ENCODE assay signal across 8 cellular contexts in the genomic region with DNA sequence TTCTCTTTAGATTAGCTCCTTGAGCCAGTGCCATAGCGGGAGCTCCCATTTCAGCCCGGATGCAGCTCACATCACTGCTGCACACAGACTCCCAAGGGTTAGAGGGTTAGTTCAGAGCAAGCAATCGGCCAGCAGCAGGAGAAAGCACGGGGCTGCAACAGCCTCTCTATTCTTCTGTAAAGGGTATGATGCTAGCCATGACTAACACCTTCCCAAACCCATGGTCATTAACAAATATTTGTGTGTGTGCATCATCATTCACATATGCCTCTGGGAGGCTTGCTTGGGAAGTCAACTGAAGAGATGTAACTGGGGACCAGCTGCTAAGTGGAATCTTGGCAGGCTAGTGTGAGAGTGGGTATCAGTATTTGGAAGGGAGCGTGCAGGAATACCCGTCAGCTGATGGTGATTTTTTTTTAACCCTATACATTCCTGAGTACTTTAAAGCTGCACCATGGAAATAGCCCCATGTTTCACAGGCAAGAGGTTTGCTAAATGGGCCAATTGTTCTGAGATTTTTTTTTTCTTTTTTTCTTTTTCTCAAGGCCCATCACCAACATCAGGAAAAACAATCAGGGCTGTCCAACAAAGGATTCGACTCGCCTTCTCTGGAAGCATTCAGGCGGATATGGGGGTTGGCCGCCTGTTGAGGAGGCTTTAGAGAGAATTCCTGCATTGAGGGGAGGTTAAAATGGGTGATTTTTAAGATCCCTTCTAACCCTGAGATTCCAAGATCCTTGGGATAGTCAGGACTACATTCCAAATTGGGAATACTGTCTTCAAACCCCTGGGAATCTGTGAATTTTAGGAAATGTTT. TPM values are rescaled to one million over a fixed set of nuclear protein-coding genes. Genes with fewer than 3 reads are reported as not detected.
DNase-seq lines count a peak whose midpoint lies in the region; ATAC-seq and TF ChIP-seq lines count a peak whose summit lies in the region.

No MANE protein-coding gene starts in this region.

- no peaks in the 10 kb centered on the region for H3K9me3 ChIP-seq in HCT116 (ENCODE audit: control insufficient read depth in 1 of 2, insufficient read depth in 1 of 2, low read depth in 1 of 2, low read length in 2 of 2)
- no peaks in the 10 kb centered on the region for H3K9me3 ChIP-seq in iPS DF 6.9 (ENCODE audit: control insufficient read depth, insufficient read depth, low read length)
- no peaks in the 10 kb centered on the region for H3K9me3 ChIP-seq in skeletal muscle tissue (ENCODE audit: control insufficient read depth in 3 of 3, low read length in 3 of 3)
- no peaks in the 10 kb centered on the region for H3K9me3 ChIP-seq in WERI-Rb-1 (ENCODE audit: severe bottlenecking)

- H2AFZ ChIP-seq in HCT116 (ENCODE audit: low read depth, low read length, poor library complexity, severe bottlenecking), result no peak overlapping the region

- peaks cover 15 to 53% of the 10 kb centered on the region in 2 experiments; a peak in 3 of 4 replicates for H3K4me1 ChIP-seq in HCT116 (ENCODE audit: control insufficient read depth in 1 of 2, insufficient read depth in 2 of 2, low read length in 2 of 2)
- peaks cover 5% of the 10 kb centered on the region; the same call in 1 of the 2 replicates for H3K4me1 ChIP-seq in iPS DF 6.9 (ENCODE audit: control insufficient read depth, insufficient read depth, low read length)
- peaks cover 5 to 25% (median 13%) of the 10 kb centered on the region in 3 donors for H3K4me1 ChIP-seq in skeletal muscle tissue (ENCODE audit: control insufficient read depth in 3 of 3, insufficient read depth in 3 of 3, low read length in 3 of 3)

- CTCF ChIA-PET in HCT116 (lab: Charles Lee), result no interaction called here

- no peak for TF ChIP-seq POLR2A in HCT116 (IDR thresholded peaks at IDR 0.05; ENCODE audit: borderline replicate concordance, extremely low read depth, insufficient read depth, insufficient read length)

- H3K9ac ChIP-seq in HCT116 (ENCODE audit: low read length) (no peak overlapping the region; the same call in 1 of the 2 replicates), skeletal muscle tissue (ENCODE audit: low read depth in 1 of 3, low read length in 3 of 3) (peak overlapping the region; percentile 40 to 65 (median 58))

- H3K27ac ChIP-seq in HCT116 (ENCODE audit: low read depth, low read length) (no peak overlapping the region), iPS DF 6.9 (ENCODE audit: low read length) (no peak overlapping the region), skeletal muscle tissue (ENCODE audit: low read depth, low read length) (peak overlapping the region; percentile 77), WERI-Rb-1 (no peak overlapping the region)

- no TSS peak for BruUV-seq in HCT116 (replicated peaks; lab: Mats Ljungman, UMichigan)

- no peak for TF ChIP-seq RAD21 in HCT116 (IDR thresholded peaks at IDR 0.05; ENCODE audit: low read depth)

- H3K4me2 ChIP-seq in HCT116 (ENCODE audit: low read length), result peak overlapping the region; percentile 65

- ATAC-seq in HCT116 (peak; percentile 88), GM21423 (IDR thresholded peaks at IDR 0.05; ENCODE audit: unreplicated experiment) (no peak), HG03378 (IDR thresholded peaks at IDR 0.05; ENCODE audit: unreplicated experiment) (no peak)

- peak overlapping the region in 1 of 2 experiments; percentile 26; a peak in 2 of 4 replicates for H3K4me3 ChIP-seq in HCT116 (replicated peaks in 1 of 2; ENCODE audit: low read depth in 1 of 2, low read length in 2 of 2)
- H3K4me3 ChIP-seq in iPS DF 6.9 (ENCODE audit: low read length), result no peak overlapping the region
- peak overlapping the region; percentile 33 to 65 (median 54) for H3K4me3 ChIP-seq in skeletal muscle tissue (ENCODE audit: low read length in 3 of 3)
- no peak overlapping the region for H3K4me3 ChIP-seq in WERI-Rb-1 (ENCODE audit: low read depth, low read length)

- WGBS in iPS DF 6.9 (ENCODE audit: insufficient coverage, insufficient read length), result no CpG with 5 or more reads among the region's 10 CpGs

- H4K20me1 ChIP-seq in HCT116 (ENCODE audit: insufficient read depth), result no peaks in the 10 kb centered on the region

- no peaks in the 10 kb centered on the region for H3K79me2 ChIP-seq in HCT116 (ENCODE audit: insufficient read depth, low read length)

- POLR2A ChIA-PET in HCT116 (lab: Charles Lee), result no interaction called here

- no peaks in the 10 kb centered on the region for H3K36me3 ChIP-seq in HCT116 (ENCODE audit: control insufficient read depth in 1 of 2, insufficient read depth in 2 of 2, low read length in 2 of 2)
- H3K36me3 ChIP-seq in iPS DF 6.9 (ENCODE audit: control insufficient read depth, insufficient read depth, low read length), result no peaks in the 10 kb centered on the region
- no peaks in the 10 kb centered on the region for H3K36me3 ChIP-seq in skeletal muscle tissue (ENCODE audit: control insufficient read depth in 3 of 3, insufficient read depth in 3 of 3, low read length in 3 of 3)
- H3K36me3 ChIP-seq in WERI-Rb-1, result no peaks in the 10 kb centered on the region

- RAD21 ChIA-PET in HCT116 (lab: Charles Lee; ENCODE audit: low non-redundant PET in 1 of 2, low total read pairs in 2 of 2, uncharacterized antibody in 2 of 2, unreplicated experiment in 2 of 2), result no interaction called here

- DNase-seq in HCT116 (ENCODE audit: low read depth, low spot score), result peak; percentile 82
- peak; percentile 25 for DNase-seq in brain pericyte (ENCODE audit: low read depth, low spot score)
- DNase-seq in iPS DF 6.9 (ENCODE audit: low read depth, low spot score), result peak; percentile 47
- DNase-seq in activated naive CD4-positive, alpha-beta T cell treated with Interleukin-2 at 50 U/mL for 16 hours, result no peak
- DNase-seq in WERI-Rb-1, result no peak

- H3K9me2 ChIP-seq in HCT116 (ENCODE audit: insufficient read depth), result no peaks in the 10 kb centered on the region

- H3K27me3 ChIP-seq in HCT116 (ENCODE audit: insufficient read depth, low read length) (no peaks in the 10 kb centered on the region), iPS DF 6.9 (ENCODE audit: control insufficient read depth, insufficient read depth, low read length) (no peaks in the 10 kb centered on the region), skeletal muscle tissue (ENCODE audit: control insufficient read depth in 3 of 3, insufficient read depth in 3 of 3, low read length in 3 of 3) (no peaks in the 10 kb centered on the region), WERI-Rb-1 (ENCODE audit: insufficient read depth, low read depth, severe bottlenecking) (no peaks in the 10 kb centered on the region)

- intact Hi-C loops in HCT116 (cut with micrococcal nuclease), result no loop called here

- TF ChIP-seq CTCF in HCT116 (IDR thresholded peaks at IDR 0.05 in 2 of 3, conservative IDR thresholded peaks at IDR 0.05 in 1 of 3; ENCODE audit: borderline replicate concordance in 1 of 3, insufficient read depth in 1 of 3, low read depth in 2 of 3, low read length in 2 of 3) (no peak), WERI-Rb-1 (IDR thresholded peaks at IDR 0.05; ENCODE audit: low read depth, low read length) (no peak)

TF ChIP-seq in HCT116, 20 proteins besides CTCF, POLR2A, EP300 and RAD21 (continues in another document):
- TF ChIP-seq EGR1 (IDR thresholded peaks at IDR 0.05; ENCODE audit: low read depth), result no peak
- peak; percentile 43; the same call in 1 of the 2 replicates for TF ChIP-seq POLR2AphosphoS5 (IDR thresholded peaks at IDR 0.05; ENCODE audit: low read depth, low read length)
- TF ChIP-seq, protein P1, sequence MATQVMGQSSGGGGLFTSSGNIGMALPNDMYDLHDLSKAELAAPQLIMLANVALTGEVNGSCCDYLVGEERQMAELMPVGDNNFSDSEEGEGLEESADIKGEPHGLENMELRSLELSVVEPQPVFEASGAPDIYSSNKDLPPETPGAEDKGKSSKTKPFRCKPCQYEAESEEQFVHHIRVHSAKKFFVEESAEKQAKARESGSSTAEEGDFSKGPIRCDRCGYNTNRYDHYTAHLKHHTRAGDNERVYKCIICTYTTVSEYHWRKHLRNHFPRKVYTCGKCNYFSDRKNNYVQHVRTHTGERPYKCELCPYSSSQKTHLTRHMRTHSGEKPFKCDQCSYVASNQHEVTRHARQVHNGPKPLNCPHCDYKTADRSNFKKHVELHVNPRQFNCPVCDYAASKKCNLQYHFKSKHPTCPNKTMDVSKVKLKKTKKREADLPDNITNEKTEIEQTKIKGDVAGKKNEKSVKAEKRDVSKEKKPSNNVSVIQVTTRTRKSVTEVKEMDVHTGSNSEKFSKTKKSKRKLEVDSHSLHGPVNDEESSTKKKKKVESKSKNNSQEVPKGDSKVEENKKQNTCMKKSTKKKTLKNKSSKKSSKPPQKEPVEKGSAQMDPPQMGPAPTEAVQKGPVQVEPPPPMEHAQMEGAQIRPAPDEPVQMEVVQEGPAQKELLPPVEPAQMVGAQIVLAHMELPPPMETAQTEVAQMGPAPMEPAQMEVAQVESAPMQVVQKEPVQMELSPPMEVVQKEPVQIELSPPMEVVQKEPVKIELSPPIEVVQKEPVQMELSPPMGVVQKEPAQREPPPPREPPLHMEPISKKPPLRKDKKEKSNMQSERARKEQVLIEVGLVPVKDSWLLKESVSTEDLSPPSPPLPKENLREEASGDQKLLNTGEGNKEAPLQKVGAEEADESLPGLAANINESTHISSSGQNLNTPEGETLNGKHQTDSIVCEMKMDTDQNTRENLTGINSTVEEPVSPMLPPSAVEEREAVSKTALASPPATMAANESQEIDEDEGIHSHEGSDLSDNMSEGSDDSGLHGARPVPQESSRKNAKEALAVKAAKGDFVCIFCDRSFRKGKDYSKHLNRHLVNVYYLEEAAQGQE (IDR thresholded peaks at IDR 0.05; ENCODE audit: low read depth), result no peak
- TF ChIP-seq, protein P2, sequence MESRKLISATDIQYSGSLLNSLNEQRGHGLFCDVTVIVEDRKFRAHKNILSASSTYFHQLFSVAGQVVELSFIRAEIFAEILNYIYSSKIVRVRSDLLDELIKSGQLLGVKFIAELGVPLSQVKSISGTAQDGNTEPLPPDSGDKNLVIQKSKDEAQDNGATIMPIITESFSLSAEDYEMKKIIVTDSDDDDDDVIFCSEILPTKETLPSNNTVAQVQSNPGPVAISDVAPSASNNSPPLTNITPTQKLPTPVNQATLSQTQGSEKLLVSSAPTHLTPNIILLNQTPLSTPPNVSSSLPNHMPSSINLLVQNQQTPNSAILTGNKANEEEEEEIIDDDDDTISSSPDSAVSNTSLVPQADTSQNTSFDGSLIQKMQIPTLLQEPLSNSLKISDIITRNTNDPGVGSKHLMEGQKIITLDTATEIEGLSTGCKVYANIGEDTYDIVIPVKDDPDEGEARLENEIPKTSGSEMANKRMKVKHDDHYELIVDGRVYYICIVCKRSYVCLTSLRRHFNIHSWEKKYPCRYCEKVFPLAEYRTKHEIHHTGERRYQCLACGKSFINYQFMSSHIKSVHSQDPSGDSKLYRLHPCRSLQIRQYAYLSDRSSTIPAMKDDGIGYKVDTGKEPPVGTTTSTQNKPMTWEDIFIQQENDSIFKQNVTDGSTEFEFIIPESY (IDR thresholded peaks at IDR 0.05; ENCODE audit: extremely low read depth, insufficient replicate concordance, low read length), result no peak
- no peak for TF ChIP-seq EZH2phosphoT487 (IDR thresholded peaks at IDR 0.05; ENCODE audit: borderline replicate concordance)
- TF ChIP-seq CBX3 (IDR thresholded peaks at IDR 0.05; ENCODE audit: low read depth), result peak; percentile 87

RNA-seq across cellular contexts. Expression of a gene that starts 33.2 kb away (rescaled TPM):
- 0.22 TPM for total RNA-seq in HCT116 (2021; ENCODE audit: unreplicated experiment)
- polyA plus RNA-seq in HCT116 (2012), result 0.05 TPM in 1 of 2 replicates, not detected in the other
- 1.0 TPM for total RNA-seq in skeletal muscle tissue

RNA-seq across cellular contexts. Expression of a gene that starts 54.3 kb away (rescaled TPM):
- 40.2 TPM for total RNA-seq in HCT116 (2021; ENCODE audit: unreplicated experiment)
- polyA plus RNA-seq in HCT116 (2012), result 19.2 and 20.6 TPM in 2 replicates
- total RNA-seq in skeletal muscle tissue, result 28.7 TPM

Comparison
In these comparisons a context has a peak if more than half of its experiments do, and no peak if none do; other contexts are left out.
1. DNase-seq: peak in HCT116 (single experiment), brain pericyte (single experiment) and iPS DF 6.9 (single experiment); none in activated naive CD4-positive, alpha-beta T cell treated with Interleukin-2 at 50 U/mL for 16 hours (single experiment) and WERI-Rb-1 (single experiment).
2. H3K4me3 ChIP-seq: peak in skeletal muscle tissue (3 of 3); none in iPS DF 6.9 (single experiment) and WERI-Rb-1 (single experiment).